Comparison of ENCODE assay signal across 27 cellular contexts in genomic region chr12:99055294-99055693, GRCh38.
"Had no signal": no experiment of that assay in that cellular context is flagged by ENCODE, and none has a peak within 500 bp of the region (broad histone marks: within the 10 kb centered on the region; RNA-seq: fewer than 3 reads in every experiment).

No MANE protein-coding gene starts in this region.

- H3K36me3 ChIP-seq: colonic mucosa, esophagus squamous epithelium, heart right ventricle, left lung, neural progenitor cell, right atrium auricular region, stomach, thyroid gland had no signal

- H3K4me1 ChIP-seq: colonic mucosa, esophagus squamous epithelium, left lung, neural progenitor cell, right atrium auricular region, stomach, thyroid gland had no signal

- DNase-seq: activated B cell treated with CpG ODN at 0.5 μM for 24 hours; activated CD4-positive, alpha-beta T cell treated with anti-CD3 and anti-CD28 coated beads for 36 hours; activated CD4-positive, alpha-beta T cell treated with anti-CD3 and anti-CD28 coated beads, Interleukin-2, amount 50 U/mL, for 4 hours; activated effector memory CD4-positive, alpha-beta T cell treated with Interleukin-2 at 50 U/mL for 16 hours; activated naive CD4-positive, alpha-beta T cell treated with Interleukin-2 at 50 U/mL for 16 hours; anterior cingulate cortex; colonic mucosa; effector CD8-positive, alpha-beta T cell; esophagus squamous epithelium; foreskin melanocyte; heart right ventricle; kidney glomerular epithelial cell; left lung; mesendoderm; natural killer cell; stimulated activated CD4-positive, alpha-beta T cell treated with anti-CD3 and anti-CD28 coated beads, Interleukin-15, amount 100 ng/mL, for 24 hours; stimulated activated CD4-positive, alpha-beta T cell treated with anti-CD3 and anti-CD28 coated beads, Interleukin-2, amount 100 ng/mL, for 24 hours; stimulated activated naive B cell treated with anti-CD40 and anti-IgM and Interleukin-4, amounts not matched to agents 10 μg/mL and 1 μg/mL and 100 μg/mL, for 72 hours; stomach; thyroid gland had no signal

- H3K4me1 Mint-ChIP-seq: activated B cell treated with CpG ODN at 0.5 μM for 24 hours; activated CD4-positive, alpha-beta T cell treated with anti-CD3 and anti-CD28 coated beads for 36 hours; natural killer cell; stimulated activated naive B cell treated with anti-CD40 and anti-IgM and Interleukin-4, amounts not matched to agents 10 μg/mL and 1 μg/mL and 100 μg/mL, for 72 hours had no signal

- H3K9me3 Mint-ChIP-seq: activated B cell treated with CpG ODN at 0.5 μM for 24 hours; stimulated activated naive B cell treated with anti-CD40 and anti-IgM and Interleukin-4, amounts not matched to agents 10 μg/mL and 1 μg/mL and 100 μg/mL, for 72 hours had no signal

- H2AFZ ChIP-seq: neural progenitor cell had no signal

- H3K4me3 Mint-ChIP-seq: activated B cell treated with CpG ODN at 0.5 μM for 24 hours; activated CD4-positive, alpha-beta T cell treated with anti-CD3 and anti-CD28 coated beads for 36 hours; activated naive CD8-positive, alpha-beta T cell; natural killer cell; neural progenitor cell; stimulated activated naive B cell treated with anti-CD40 and anti-IgM and Interleukin-4, amounts not matched to agents 10 μg/mL and 1 μg/mL and 100 μg/mL, for 72 hours had no signal

- H3K27ac Mint-ChIP-seq: activated B cell treated with CpG ODN at 0.5 μM for 24 hours; activated CD4-positive, alpha-beta T cell treated with anti-CD3 and anti-CD28 coated beads for 36 hours; activated naive CD8-positive, alpha-beta T cell; natural killer cell; neural progenitor cell; stimulated activated naive B cell treated with anti-CD40 and anti-IgM and Interleukin-4, amounts not matched to agents 10 μg/mL and 1 μg/mL and 100 μg/mL, for 72 hours had no signal

- H3K9ac ChIP-seq: neural progenitor cell had no signal

- FAIRE-seq: bronchial epithelial cell, endometrium had no signal

- H3K4me3 ChIP-seq: colonic mucosa, esophagus squamous epithelium, heart right ventricle, left lung, lung, neural progenitor cell, right atrium auricular region, stomach, thyroid gland had no signal

- H3K27me3 ChIP-seq: colonic mucosa, heart right ventricle, left lung, neural progenitor cell, right atrium auricular region, stomach, thyroid gland had no signal

- ATAC-seq: activated CD4-positive, alpha-beta T cell treated with anti-CD3 and anti-CD28 coated beads for 36 hours; heart right ventricle; left lung; natural killer cell; stimulated activated naive B cell treated with anti-CD40 and anti-IgM and Interleukin-4, amounts not matched to agents 10 μg/mL and 1 μg/mL and 100 μg/mL, for 72 hours had no signal

- H3K4me2 ChIP-seq: neural progenitor cell had no signal

- H3K27me3 Mint-ChIP-seq: activated B cell treated with CpG ODN at 0.5 μM for 24 hours; activated CD4-positive, alpha-beta T cell treated with anti-CD3 and anti-CD28 coated beads for 36 hours; activated naive CD8-positive, alpha-beta T cell; stimulated activated naive B cell treated with anti-CD40 and anti-IgM and Interleukin-4, amounts not matched to agents 10 μg/mL and 1 μg/mL and 100 μg/mL, for 72 hours had no signal

- H3K9me3 ChIP-seq: colonic mucosa, esophagus squamous epithelium, heart right ventricle, left lung, right atrium auricular region, stomach, thyroid gland had no signal

- H3K36me3 Mint-ChIP-seq: activated naive CD8-positive, alpha-beta T cell; natural killer cell; stimulated activated naive B cell treated with anti-CD40 and anti-IgM and Interleukin-4, amounts not matched to agents 10 μg/mL and 1 μg/mL and 100 μg/mL, for 72 hours had no signal

- H3K27ac ChIP-seq: colonic mucosa, epithelial cell of prostate, esophagus squamous epithelium, heart right ventricle, left lung, neural progenitor cell, right atrium auricular region, stomach, thyroid gland had no signal
